8 cellular contexts compared by ENCODE assay signal in genomic region chr1:86703696-86704455, GRCh38. TPM values are rescaled to one million over a fixed set of nuclear protein-coding genes. Genes with fewer than 3 reads are reported as not detected.
A peak's percentile ranks its signal among the peaks of the same experiment; 100 is the strongest.
DNase-seq lines count a peak whose midpoint lies in the region; ATAC-seq and TF ChIP-seq lines count a peak whose summit lies in the region.

No MANE protein-coding gene starts in this region.

- peak overlapping the region; percentile 98 for H3K27ac Mint-ChIP-seq in activated T-cell treated with anti-CD3 and anti-CD28 coated beads, Interleukin-2, amount 50 U/mL, for 72 hours
- peak overlapping the region; percentile 94 for H3K27ac Mint-ChIP-seq in osteocyte (ENCODE audit: unreplicated experiment)

- no peaks in the 10 kb centered on the region for H3K9me3 Mint-ChIP-seq in activated T-cell treated with anti-CD3 and anti-CD28 coated beads, Interleukin-2, amount 50 U/mL, for 72 hours
- no peaks in the 10 kb centered on the region for H3K9me3 Mint-ChIP-seq in osteocyte (ENCODE audit: unreplicated experiment)

- peaks cover 53% of the 10 kb centered on the region for H3K4me1 Mint-ChIP-seq in activated T-cell treated with anti-CD3 and anti-CD28 coated beads, Interleukin-2, amount 50 U/mL, for 72 hours (ENCODE audit: low read depth)
- H3K4me1 Mint-ChIP-seq in osteocyte (ENCODE audit: unreplicated experiment) = peaks cover 29% of the 10 kb centered on the region

- ATAC-seq in GM18868 (IDR thresholded peaks at IDR 0.05; ENCODE audit: unreplicated experiment) (peak; percentile 38), HG03097 (IDR thresholded peaks at IDR 0.05; ENCODE audit: low FRiP score, unreplicated experiment) (peak; percentile 34)
- ATAC-seq in activated T-cell treated with anti-CD3 and anti-CD28 coated beads, Interleukin-2, amount 50 U/mL, for 72 hours (replicated peaks in 1 of 2) = peak; percentile 53 to 54

- intact Hi-C loops in head of caudate nucleus (cut with DNase I) = loop anchor here (10.0 kb wide), 2 partner anchors 211 to 309 kb away; partner anchors contain the start of genes HS2ST1, ODF2L and SELENOF

- no peak for TF ChIP-seq CTCF in osteocyte (IDR thresholded peaks at IDR 0.05)

- DNase-seq in AML-193 (lab: John Stamatoyannopoulos, UW) (peak; percentile 73), NCI-H510A treated with DMSO at 0.1 percent for 48 hours (lab: John Stamatoyannopoulos, UW) (peak; percentile 98), head of caudate nucleus (peak in 26 of 42 donors; percentile 24 to 83 (median 60)), osteocyte (ENCODE audit: extremely low spot score, unreplicated experiment) (no peak), AG08396 (ENCODE audit: low spot score) (no peak)
- DNase-seq in activated T-cell treated with anti-CD3 and anti-CD28 coated beads, Interleukin-2, amount 50 U/mL, for 72 hours = peak in 1 of 2 donors; percentile 52

- H3K36me3 Mint-ChIP-seq in activated T-cell treated with anti-CD3 and anti-CD28 coated beads, Interleukin-2, amount 50 U/mL, for 72 hours (ENCODE audit: insufficient read depth in 2 of 2) = peaks cover 7 to 9% of the 10 kb centered on the region in 2 donors
- peaks cover 6% of the 10 kb centered on the region for H3K36me3 Mint-ChIP-seq in osteocyte (ENCODE audit: unreplicated experiment)

- H3K4me3 Mint-ChIP-seq in activated T-cell treated with anti-CD3 and anti-CD28 coated beads, Interleukin-2, amount 50 U/mL, for 72 hours = peak overlapping the region; percentile 93 to 98
- peak overlapping the region; percentile 99 for H3K4me3 Mint-ChIP-seq in osteocyte (ENCODE audit: unreplicated experiment)

- H3K27me3 Mint-ChIP-seq in activated T-cell treated with anti-CD3 and anti-CD28 coated beads, Interleukin-2, amount 50 U/mL, for 72 hours (ENCODE audit: low read depth) = no peaks in the 10 kb centered on the region
- peaks cover 3% of the 10 kb centered on the region for H3K27me3 Mint-ChIP-seq in osteocyte (ENCODE audit: unreplicated experiment)

RNA-seq across cellular contexts. Expression of gene SH3GLB1, which starts 0.5 kb away (rescaled TPM):
- 10 to 100 TPM; 74.3 to 77.9 TPM for total RNA-seq in activated T-cell treated with anti-CD3 and anti-CD28 coated beads, Interleukin-2, amount 50 U/mL, for 72 hours
- total RNA-seq in osteocyte = 80.5 and 81.8 TPM in 2 replicates

Comparison
In these comparisons a context has a peak if more than half of its experiments do, and no peak if none do; other contexts are left out.
1. DNase-seq: peak in AML-193 (2 of 2), NCI-H510A treated with DMSO at 0.1 percent for 48 hours (single experiment) and head of caudate nucleus (26 of 42); none in osteocyte (single experiment) and AG08396 (single experiment).
2. Peak in every context shown above with its lines, with median percentiles within 50 percentile points of each other: ATAC-seq.